ENCODE assay signal across 1 cellular context in the genomic region with DNA sequence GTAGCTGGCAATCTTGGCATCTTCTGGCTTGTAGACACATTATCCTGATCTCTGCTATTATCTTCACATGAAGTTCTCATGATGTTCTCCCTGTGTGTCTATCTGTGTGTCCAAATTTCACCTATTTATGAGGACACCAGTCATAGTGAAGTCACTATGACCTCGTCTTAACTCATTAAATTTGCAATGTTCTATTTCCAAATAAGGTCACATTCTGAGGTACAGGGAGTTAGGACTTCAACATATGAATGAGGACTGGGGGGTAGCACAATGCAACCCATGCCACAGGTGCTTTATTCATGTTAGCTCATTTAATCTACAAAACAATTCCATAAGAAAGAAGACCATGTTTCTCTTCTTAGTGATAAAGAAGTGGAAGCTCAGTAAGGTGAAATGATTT.
TF ChIP-seq lines count a peak whose summit lies in the region.

No MANE protein-coding gene starts in this region.

TF ChIP-seq in WTC11, 78 proteins besides CTCF, POLR2A, EP300 and RAD21:
- no peak for TF ChIP-seq ZNF532 (CRISPR knock-in tag; IDR thresholded peaks at IDR 0.05; ENCODE audit: borderline replicate concordance)
- no peak for TF ChIP-seq TEAD1 (CRISPR knock-in tag; IDR thresholded peaks at IDR 0.05)
- no peak for TF ChIP-seq NFYB (CRISPR knock-in tag; conservative IDR thresholded peaks at IDR 0.05; ENCODE audit: low read depth)
- TF ChIP-seq GABPB1 (CRISPR knock-in tag; IDR thresholded peaks at IDR 0.05) = no peak
- TF ChIP-seq, protein P1, sequence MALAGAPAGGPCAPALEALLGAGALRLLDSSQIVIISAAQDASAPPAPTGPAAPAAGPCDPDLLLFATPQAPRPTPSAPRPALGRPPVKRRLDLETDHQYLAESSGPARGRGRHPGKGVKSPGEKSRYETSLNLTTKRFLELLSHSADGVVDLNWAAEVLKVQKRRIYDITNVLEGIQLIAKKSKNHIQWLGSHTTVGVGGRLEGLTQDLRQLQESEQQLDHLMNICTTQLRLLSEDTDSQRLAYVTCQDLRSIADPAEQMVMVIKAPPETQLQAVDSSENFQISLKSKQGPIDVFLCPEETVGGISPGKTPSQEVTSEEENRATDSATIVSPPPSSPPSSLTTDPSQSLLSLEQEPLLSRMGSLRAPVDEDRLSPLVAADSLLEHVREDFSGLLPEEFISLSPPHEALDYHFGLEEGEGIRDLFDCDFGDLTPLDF (CRISPR knock-in tag; IDR thresholded peaks at IDR 0.05) = no peak
- TF ChIP-seq KAT7 (CRISPR knock-in tag; IDR thresholded peaks at IDR 0.05; ENCODE audit: borderline replicate concordance) = no peak
- no peak for TF ChIP-seq NR2C2 (CRISPR knock-in tag; IDR thresholded peaks at IDR 0.05)
- no peak for TF ChIP-seq SP1 (CRISPR knock-in tag; conservative IDR thresholded peaks at IDR 0.05)
- no peak for TF ChIP-seq RELA (CRISPR knock-in tag; IDR thresholded peaks at IDR 0.05; ENCODE audit: borderline replicate concordance)
- no peak for TF ChIP-seq NFATC4 (CRISPR knock-in tag; IDR thresholded peaks at IDR 0.05)
- no peak for TF ChIP-seq NR1H2 (CRISPR knock-in tag; IDR thresholded peaks at IDR 0.05)
- TF ChIP-seq CBFB (CRISPR knock-in tag; IDR thresholded peaks at IDR 0.05; ENCODE audit: low read depth) = no peak
- TF ChIP-seq GRHL2 (CRISPR knock-in tag; IDR thresholded peaks at IDR 0.05; ENCODE audit: insufficient replicate concordance, severe bottlenecking) = no peak
- TF ChIP-seq NFE2L1 (CRISPR knock-in tag; IDR thresholded peaks at IDR 0.05) = no peak
- no peak for TF ChIP-seq FOXP1 (CRISPR knock-in tag; IDR thresholded peaks at IDR 0.05; ENCODE audit: borderline replicate concordance)
- no peak for TF ChIP-seq SOX15 (CRISPR knock-in tag; IDR thresholded peaks at IDR 0.05)
